ENCODE assay signal across 28 cellular contexts in the genomic region with DNA sequence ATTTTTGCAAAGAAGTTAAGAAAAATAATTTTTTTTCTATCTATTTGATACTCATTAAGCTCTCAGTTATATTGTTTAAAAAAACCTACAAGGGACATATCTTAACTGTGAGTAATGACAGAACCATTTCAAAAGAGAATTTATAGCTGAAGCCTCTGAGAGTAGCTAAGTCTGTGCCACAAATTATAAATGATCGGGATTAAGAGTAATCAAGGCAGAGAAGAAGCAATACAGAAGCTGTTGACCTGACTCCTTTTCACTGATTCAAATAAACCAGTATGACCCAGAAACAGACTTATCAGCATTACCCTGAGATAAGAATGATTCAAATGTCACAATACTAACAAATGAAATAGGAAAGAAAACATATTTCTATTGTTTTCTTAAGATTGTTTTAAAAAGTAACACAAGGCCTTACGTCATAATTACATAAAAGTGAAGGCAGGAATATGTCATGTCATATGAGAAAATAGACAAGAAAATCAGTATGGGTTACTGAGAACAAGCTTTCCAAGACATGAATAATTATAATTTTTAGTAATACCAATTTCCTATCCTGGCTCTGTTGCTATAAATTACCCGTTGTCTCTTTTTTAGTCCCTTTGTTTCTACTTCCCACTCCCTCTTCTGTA.
"Had no signal": no experiment of that assay in that cellular context is flagged by ENCODE, and none has a peak within 500 bp of the region (broad histone marks: within the 10 kb centered on the region; RNA-seq: fewer than 3 reads in every experiment).

No MANE protein-coding gene starts in this region.

- H3K27me3 Mint-ChIP-seq: activated naive CD4-positive, alpha-beta T cell treated with anti-CD3 and anti-CD28 coated beads, Interleukin-2, amount 10 ng/mL, durations not matched to agents 7 days and 5 days; activated naive CD8-positive, alpha-beta T cell treated with anti-CD3 and anti-CD28 coated beads, Interleukin-2, amount 10 ng/mL, durations not matched to agents 7 days and 5 days had no signal

- H3K4me1 ChIP-seq: breast epithelium, parathyroid adenoma, psoas muscle, right atrium auricular region, suprapubic skin, tibial nerve had no signal

- H3K27me3 ChIP-seq: breast epithelium, right atrium auricular region, suprapubic skin, tibial nerve had no signal

- H3K27ac ChIP-seq: breast epithelium, parathyroid adenoma, psoas muscle, right atrium auricular region, suprapubic skin, tibial nerve, WERI-Rb-1 had no signal

- H3K9ac ChIP-seq: parathyroid adenoma had no signal

- H3K27ac Mint-ChIP-seq: activated naive CD4-positive, alpha-beta T cell treated with anti-CD3 and anti-CD28 coated beads, Interleukin-2, amount 10 ng/mL, durations not matched to agents 7 days and 5 days; activated naive CD8-positive, alpha-beta T cell treated with anti-CD3 and anti-CD28 coated beads, Interleukin-2, amount 10 ng/mL, durations not matched to agents 7 days and 5 days; activated T-helper 1 cell treated with anti-CD3 and anti-CD28 coated beads, Interleukin-12 subunit alpha, Interleukin-12 subunit beta, Interleukin-2, Interleukin-4 antibody, amounts not matched to agents 30 ng/mL and 10 ng/mL and 1 ng/mL, durations not matched to agents 14 hours and 24 hours and 36 hours had no signal

- H3K36me3 ChIP-seq: breast epithelium, right atrium auricular region, suprapubic skin, tibial nerve, WERI-Rb-1 had no signal

- H3K4me3 ChIP-seq: breast epithelium, psoas muscle, right atrium auricular region, suprapubic skin, tibial nerve had no signal

- H3K79me2 ChIP-seq: parathyroid adenoma had no signal

- H3K36me3 Mint-ChIP-seq: activated naive CD4-positive, alpha-beta T cell treated with anti-CD3 and anti-CD28 coated beads, Interleukin-2, amount 10 ng/mL, durations not matched to agents 7 days and 5 days; activated naive CD8-positive, alpha-beta T cell treated with anti-CD3 and anti-CD28 coated beads, Interleukin-2, amount 10 ng/mL, durations not matched to agents 7 days and 5 days had no signal

- H3K9me3 ChIP-seq: breast epithelium, psoas muscle, right atrium auricular region, suprapubic skin, tibial nerve had no signal

- H3K4me1 Mint-ChIP-seq: activated naive CD4-positive, alpha-beta T cell treated with anti-CD3 and anti-CD28 coated beads, Interleukin-2, amount 10 ng/mL, durations not matched to agents 7 days and 5 days; activated naive CD8-positive, alpha-beta T cell treated with anti-CD3 and anti-CD28 coated beads, Interleukin-2, amount 10 ng/mL, durations not matched to agents 7 days and 5 days; nephron had no signal

- H3K9me3 Mint-ChIP-seq: nephron had no signal

- H3K4me3 Mint-ChIP-seq: activated naive CD4-positive, alpha-beta T cell treated with anti-CD3 and anti-CD28 coated beads, Interleukin-2, amount 10 ng/mL, durations not matched to agents 7 days and 5 days; activated naive CD8-positive, alpha-beta T cell treated with anti-CD3 and anti-CD28 coated beads, Interleukin-2, amount 10 ng/mL, durations not matched to agents 7 days and 5 days; activated T-helper 1 cell treated with anti-CD3 and anti-CD28 coated beads, Interleukin-12 subunit alpha, Interleukin-12 subunit beta, Interleukin-2, Interleukin-4 antibody, amounts not matched to agents 30 ng/mL and 10 ng/mL and 1 ng/mL, durations not matched to agents 14 hours and 24 hours and 36 hours; nephron had no signal

- H2AFZ ChIP-seq: parathyroid adenoma had no signal

- DNase-seq: activated CD4-positive, alpha-beta T cell treated with anti-CD3 and anti-CD28 coated beads for 48 hours; activated CD4-positive, alpha-beta T cell treated with anti-CD3 and anti-CD28 coated beads, Interleukin-2, amount 50 U/mL, for 48 hours; activated CD8-positive, alpha-beta memory T cell treated with anti-CD3 and anti-CD28 coated beads for 24 hours; activated effector memory CD4-positive, alpha-beta T cell treated with anti-CD3 and anti-CD28 coated beads, Interleukin-2, amount 50 U/mL, for 16 hours; activated naive CD4-positive, alpha-beta T cell treated with anti-CD3 and anti-CD28 coated beads, Interleukin-2, amount 10 ng/mL, durations not matched to agents 7 days and 5 days; activated naive CD8-positive, alpha-beta T cell treated with anti-CD3 and anti-CD28 coated beads, Interleukin-2, amount 10 ng/mL, durations not matched to agents 7 days and 5 days; central memory CD4-positive, alpha-beta T cell; foreskin fibroblast; head of caudate nucleus; hippocampal formation; left cardiac atrium; left ventricle myocardium superior; occipital lobe; psoas muscle; stimulated activated CD4-positive, alpha-beta T cell treated with anti-CD3 and anti-CD28 coated beads, Interleukin-15, amount 100 ng/mL, for 24 hours; stimulated activated CD4-positive, alpha-beta T cell treated with anti-CD3 and anti-CD28 coated beads, Interleukin-2, amount 100 ng/mL, for 24 hours; stimulated activated naive CD4-positive, alpha-beta T cell; T1000; WERI-Rb-1 had no signal

- FAIRE-seq: endothelial cell of umbilical vein, keratinocyte had no signal
